In the genomic region with DNA sequence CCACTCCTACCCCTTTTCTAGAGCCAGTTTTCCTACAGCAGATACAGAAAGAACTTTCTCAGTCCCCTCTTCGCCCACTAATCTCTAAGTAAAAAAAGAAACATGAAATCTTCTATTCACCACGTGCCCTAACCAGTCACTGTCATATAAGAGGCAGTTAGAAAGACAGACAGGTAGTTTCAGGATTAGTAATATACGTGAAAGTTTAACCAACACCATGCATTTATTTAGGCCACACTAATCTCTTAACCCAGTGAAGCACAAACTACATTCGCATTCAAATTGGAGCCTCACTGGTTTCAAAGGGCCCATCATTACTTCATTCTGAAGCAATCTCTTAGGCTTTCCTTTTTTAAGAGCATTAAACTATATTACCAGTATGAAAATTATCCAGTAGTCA, we compare ENCODE assay signal across 12 cellular contexts.
DNase-seq lines count a peak whose midpoint lies in the region; ATAC-seq and TF ChIP-seq lines count a peak whose summit lies in the region.
"Had no signal": no experiment of that assay in that cellular context is flagged by ENCODE, and none has a peak within 500 bp of the region (broad histone marks: within the 10 kb centered on the region; RNA-seq: fewer than 3 reads in every experiment).

No MANE protein-coding gene starts in this region.

- no peaks in the 10 kb centered on the region for H3K27me3 ChIP-seq in KMS-11 (ENCODE audit: insufficient read depth, low read depth)
- H3K27me3 ChIP-seq: upper lobe of right lung had no signal

- peak overlapping the region; percentile 3; the same call in 1 of the 2 replicates for H3K27ac ChIP-seq in KMS-11
- H3K27ac ChIP-seq: SK-N-MC, upper lobe of right lung had no signal

- DNase-seq in GM13977 (ENCODE audit: low spot score) (peak; percentile 60), epidermal melanocyte (ENCODE audit: insufficient read length, low spot score) (no peak), NCI-H2196 (lab: John Stamatoyannopoulos, UW; ENCODE audit: unreplicated experiment) (no peak), iPS-NIHi7 (ENCODE audit: extremely low spot score) (no peak), RPMI8226 (no peak)
- DNase-seq: head of caudate nucleus, NCI-H2171, upper lobe of right lung had no signal

- H3K4me1 ChIP-seq in KMS-11 (ENCODE audit: low read depth, poor library complexity, severe bottlenecking) = peaks cover 45% of the 10 kb centered on the region
- H3K4me1 ChIP-seq: upper lobe of right lung had no signal

- H3K36me3 ChIP-seq in KMS-11 (ENCODE audit: insufficient read depth) = no peaks in the 10 kb centered on the region

- ATAC-seq in GM19372 (IDR thresholded peaks at IDR 0.05; ENCODE audit: low read depth, unreplicated experiment) (peak; percentile 100), HG02884 (IDR thresholded peaks at IDR 0.05; ENCODE audit: unreplicated experiment) (peak; percentile 99)
- ATAC-seq: upper lobe of right lung had no signal

- H3K4me2 ChIP-seq in KMS-11 = peak overlapping the region; percentile 55

- no peak overlapping the region for H3K9ac ChIP-seq in KMS-11

- no peak overlapping the region for H3K4me3 ChIP-seq in KMS-11 (IDR thresholded peaks at IDR 0.05; ENCODE audit: insufficient read depth, low read depth, low read length)
- H3K4me3 ChIP-seq: SK-N-MC, upper lobe of right lung had no signal

- TF ChIP-seq CTCF in GM13977 (IDR thresholded peaks at IDR 0.05; ENCODE audit: extremely low read depth, insufficient read depth, missing control alignments) (no peak), KMS-11 (conservative IDR thresholded peaks at IDR 0.05; ENCODE audit: low read depth, low read length) (no peak)

- no peaks in the 10 kb centered on the region for H4K20me1 ChIP-seq in KMS-11 (ENCODE audit: insufficient read depth)

- in situ Hi-C loops in GM13977 (cut with MboI; ENCODE audit: low pct_unique_long_range_greater_than_20kb, low sequenced_read_pairs, unreplicated experiment) = no loop called here

- peaks cover 42% of the 10 kb centered on the region; the same call in 1 of the 2 replicates for H3K79me2 ChIP-seq in KMS-11 (ENCODE audit: insufficient read depth, low read depth)

- no peak overlapping the region for H2AFZ ChIP-seq in KMS-11 (ENCODE audit: low read depth)
